ENCODE assay signal across 27 cellular contexts in the genomic region with DNA sequence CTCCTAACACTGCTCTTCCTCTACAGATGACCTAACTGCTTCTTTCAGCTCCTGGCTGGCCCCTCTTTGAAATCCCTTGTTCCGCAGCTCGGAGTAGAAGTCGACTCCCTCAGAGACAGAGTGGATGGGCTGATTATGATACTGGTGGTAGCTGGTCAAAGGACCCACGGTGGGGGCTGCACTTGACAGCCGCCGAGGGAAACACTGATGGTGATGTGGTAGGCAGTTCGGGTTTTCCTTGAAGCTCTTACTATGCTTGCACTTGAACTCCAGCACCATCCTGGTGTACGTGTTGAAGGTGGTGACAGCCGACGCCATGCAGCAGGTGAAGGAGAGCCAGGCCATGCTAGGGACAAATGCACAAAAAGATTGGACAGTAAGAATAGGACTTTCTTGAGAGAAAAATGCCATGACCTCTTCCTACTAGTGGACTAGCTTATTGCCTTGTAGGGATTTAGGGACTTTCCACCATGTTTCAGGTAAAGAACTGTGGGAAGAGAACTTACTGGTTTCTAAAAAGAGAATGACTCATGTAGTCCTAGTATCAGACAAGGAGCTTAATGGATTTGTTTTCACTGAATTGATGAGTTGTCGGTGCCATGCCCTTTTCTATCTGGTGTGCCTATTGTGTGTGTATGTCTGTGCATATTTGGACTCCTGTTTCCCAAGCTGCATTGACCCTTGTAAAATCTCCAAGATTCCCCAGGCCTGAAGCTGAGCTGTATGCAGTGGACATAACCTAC. TPM values are rescaled to one million over a fixed set of nuclear protein-coding genes. Genes with fewer than 3 reads are reported as not detected.
"Had no signal": no experiment of that assay in that cellular context is flagged by ENCODE, and none has a peak within 500 bp of the region (broad histone marks: within the 10 kb centered on the region; RNA-seq: fewer than 3 reads in every experiment).

No MANE protein-coding gene starts in this region.

- H3K9me3 Mint-ChIP-seq: activated CD4-positive, alpha-beta T cell treated with anti-CD3 and anti-CD28 coated beads, Interleukin-2, amount 10 ng/mL, durations not matched to agents 7 days and 5 days; activated naive CD8-positive, alpha-beta T cell treated with anti-CD3 and anti-CD28 coated beads, Interleukin-2, amount 10 ng/mL, durations not matched to agents 7 days and 5 days; activated T-cell treated with anti-CD3 and anti-CD28 coated beads, Interleukin-2, amount 50 U/mL, for 24 hours; activated T-helper 2 cell treated with anti-CD3 and anti-CD28 coated beads, Interferon-gamma antibody, Interleukin-2, Interleukin-4, amounts not matched to agents 10 μg/mL and 5 μg/mL and 100 μg/mL, durations not matched to agents 14 hours and 24 hours and 36 hours; naive thymus-derived CD8-positive, alpha-beta T cell; neural progenitor cell had no signal

- H3K4me1 ChIP-seq: left ventricle myocardium inferior, sigmoid colon, tibial artery had no signal

- DNase-seq: activated CD4-positive, alpha-beta T cell treated with anti-CD3 and anti-CD28 coated beads, Interleukin-2, amount 10 ng/mL, durations not matched to agents 7 days and 5 days; activated CD8-positive, alpha-beta T cell treated with anti-CD3 and anti-CD28 coated beads, Interleukin-2, amount 10 ng/mL, durations not matched to agents 7 days and 5 days; activated naive CD4-positive, alpha-beta T cell treated with Interleukin-2 at 50 U/mL for 16 hours; activated naive CD8-positive, alpha-beta T cell treated with anti-CD3 and anti-CD28 coated beads, Interleukin-2, amount 10 ng/mL, durations not matched to agents 7 days and 5 days; activated T-cell treated with anti-CD3 and anti-CD28 coated beads, Interleukin-2, amount 50 U/mL, for 24 hours; cortex of kidney; kidney glomerular epithelial cell; left ventricle myocardium inferior; naive thymus-derived CD8-positive, alpha-beta T cell; retina; sigmoid colon; SK-N-SH; stimulated activated CD4-positive, alpha-beta T cell treated with anti-CD3 and anti-CD28 coated beads, Interleukin-2, amount 100 ng/mL, for 48 hours; stimulated activated CD8-positive, alpha-beta memory T cell treated with anti-CD3 and anti-CD28 coated beads, Interleukin-4, amount 100 ng/mL, for 48 hours; stimulated activated naive CD8-positive, alpha-beta T cell treated with anti-CD3 and anti-CD28 coated beads, Interleukin-15, Interleukin-2, amounts not matched to agents 100 U/mL and 50 U/mL, for 24 hours; tibial artery had no signal

- H3K4me3 Mint-ChIP-seq: activated CD4-positive, alpha-beta T cell treated with anti-CD3 and anti-CD28 coated beads, Interleukin-2, amount 10 ng/mL, durations not matched to agents 7 days and 5 days; activated CD8-positive, alpha-beta T cell treated with anti-CD3 and anti-CD28 coated beads, Interleukin-2, amount 10 ng/mL, durations not matched to agents 7 days and 5 days; activated naive CD8-positive, alpha-beta T cell treated with anti-CD3 and anti-CD28 coated beads, Interleukin-2, amount 10 ng/mL, durations not matched to agents 7 days and 5 days; activated T-cell treated with anti-CD3 and anti-CD28 coated beads, Interleukin-2, amount 50 U/mL, for 24 hours; mesothelial cell of epicardium; naive thymus-derived CD8-positive, alpha-beta T cell; neural progenitor cell had no signal

- H3K9ac ChIP-seq: neural progenitor cell, SK-N-SH had no signal

- H3K27ac Mint-ChIP-seq: activated CD4-positive, alpha-beta T cell treated with anti-CD3 and anti-CD28 coated beads, Interleukin-2, amount 10 ng/mL, durations not matched to agents 7 days and 5 days; activated CD8-positive, alpha-beta T cell treated with anti-CD3 and anti-CD28 coated beads, Interleukin-2, amount 10 ng/mL, durations not matched to agents 7 days and 5 days; activated naive CD8-positive, alpha-beta T cell treated with anti-CD3 and anti-CD28 coated beads, Interleukin-2, amount 10 ng/mL, durations not matched to agents 7 days and 5 days; activated T-cell treated with anti-CD3 and anti-CD28 coated beads, Interleukin-2, amount 50 U/mL, for 24 hours; activated T-helper 2 cell treated with anti-CD3 and anti-CD28 coated beads, Interferon-gamma antibody, Interleukin-2, Interleukin-4, amounts not matched to agents 10 μg/mL and 5 μg/mL and 100 μg/mL, durations not matched to agents 14 hours and 24 hours and 36 hours; mesothelial cell of epicardium had no signal

- H3K27me3 Mint-ChIP-seq: activated CD4-positive, alpha-beta T cell treated with anti-CD3 and anti-CD28 coated beads, Interleukin-2, amount 10 ng/mL, durations not matched to agents 7 days and 5 days; activated naive CD8-positive, alpha-beta T cell treated with anti-CD3 and anti-CD28 coated beads, Interleukin-2, amount 10 ng/mL, durations not matched to agents 7 days and 5 days; activated T-cell treated with anti-CD3 and anti-CD28 coated beads, Interleukin-2, amount 50 U/mL, for 24 hours; naive thymus-derived CD8-positive, alpha-beta T cell had no signal

- ATAC-seq: activated CD4-positive, CD25-positive, alpha-beta regulatory T cell treated with anti-CD3 and anti-CD28 coated beads, Interleukin-2, amount 50 U/mL, for 24 hours; activated CD8-positive, alpha-beta T cell treated with anti-CD3 and anti-CD28 coated beads, Interleukin-2, amount 10 ng/mL, durations not matched to agents 7 days and 5 days; naive thymus-derived CD8-positive, alpha-beta T cell; stimulated activated naive CD8-positive, alpha-beta T cell treated with anti-CD3 and anti-CD28 coated beads, Interleukin-15, Interleukin-2, amounts not matched to agents 100 U/mL and 50 U/mL, for 24 hours had no signal

- H3K4me1 Mint-ChIP-seq: activated CD4-positive, alpha-beta T cell treated with anti-CD3 and anti-CD28 coated beads, Interleukin-2, amount 10 ng/mL, durations not matched to agents 7 days and 5 days; naive thymus-derived CD8-positive, alpha-beta T cell had no signal

- H3K27me3 ChIP-seq: neural progenitor cell, sigmoid colon, tibial artery had no signal

- H3K27ac ChIP-seq: cardiac muscle cell, left ventricle myocardium inferior, neural progenitor cell, sigmoid colon, tibial artery had no signal

- H3K4me2 ChIP-seq: neural progenitor cell, SK-N-SH had no signal

- H3K4me3 ChIP-seq: cardiac muscle cell, left ventricle myocardium inferior, neural progenitor cell, sigmoid colon, tibial artery had no signal

- H2AFZ ChIP-seq: neural progenitor cell had no signal

- H3K9me3 ChIP-seq: left ventricle myocardium inferior, sigmoid colon, SK-N-SH, tibial artery had no signal

- H3K36me3 ChIP-seq: cardiac muscle cell, neural progenitor cell had no signal

RNA-seq across cellular contexts. Expression of gene GSG1, which starts 18.4 kb away (rescaled TPM):
- total RNA-seq: activated CD4-positive, alpha-beta T cell treated with anti-CD3 and anti-CD28 coated beads, Interleukin-2, amount 10 ng/mL, durations not matched to agents 7 days and 5 days; activated CD8-positive, alpha-beta T cell treated with anti-CD3 and anti-CD28 coated beads, Interleukin-2, amount 10 ng/mL, durations not matched to agents 7 days and 5 days; activated naive CD8-positive, alpha-beta T cell treated with anti-CD3 and anti-CD28 coated beads, Interleukin-2, amount 10 ng/mL, durations not matched to agents 7 days and 5 days; activated T-helper 2 cell treated with anti-CD3 and anti-CD28 coated beads, Interferon-gamma antibody, Interleukin-2, Interleukin-4, amounts not matched to agents 10 μg/mL and 5 μg/mL and 100 μg/mL, durations not matched to agents 14 hours and 24 hours and 36 hours; cardiac muscle cell; cerebellum; left ventricle myocardium inferior; lung microvascular endothelial cell; mesothelial cell of epicardium; naive thymus-derived CD8-positive, alpha-beta T cell; posterior vena cava; sigmoid colon; subcutaneous adipose tissue; T-helper 2 cell treated with Interferon-gamma antibody and Interleukin-4, amounts not matched to agents 100 ng/mL and 5 ng/mL, for 36 hours had no signal
- polyA plus RNA-seq: sigmoid colon, urinary bladder had no signal
